In the genomic region with DNA sequence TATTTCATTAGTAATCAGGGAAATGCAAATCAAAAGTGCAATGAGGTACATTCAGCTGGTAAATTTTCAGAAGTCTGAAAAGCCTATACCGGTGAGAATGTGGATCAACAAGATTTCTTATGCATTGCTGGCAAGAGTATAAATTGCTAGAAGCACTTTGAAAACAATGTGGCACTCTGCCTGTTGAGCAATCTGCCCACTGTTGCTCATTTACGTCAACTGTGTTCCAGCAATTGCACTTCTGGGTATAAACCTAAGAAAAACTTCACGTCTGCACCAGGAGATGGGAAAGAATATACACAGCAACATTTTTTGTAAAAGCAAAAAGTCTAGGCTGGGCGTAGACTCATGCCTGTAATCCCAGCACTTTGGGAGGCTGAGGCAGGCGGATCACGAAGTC, we compare ENCODE assay signal across 17 cellular contexts. TPM values are rescaled to one million over a fixed set of nuclear protein-coding genes. Genes with fewer than 3 reads are reported as not detected.
DNase-seq lines count a peak whose midpoint lies in the region; ATAC-seq and TF ChIP-seq lines count a peak whose summit lies in the region.
"Had no signal": no experiment of that assay in that cellular context is flagged by ENCODE, and none has a peak within 500 bp of the region (broad histone marks: within the 10 kb centered on the region; RNA-seq: fewer than 3 reads in every experiment).

No MANE protein-coding gene starts in this region.

- H2AK5ac ChIP-seq in mesenchymal stem cell (ENCODE audit: low read length, severe bottlenecking), result no peak overlapping the region

- peaks cover 0 to 7% of the 10 kb centered on the region in 2 donors for H3K4me1 ChIP-seq in right atrium auricular region
- H3K4me1 ChIP-seq in mesenchymal stem cell (ENCODE audit: control insufficient read depth, insufficient read depth, low read depth, low read length), result peaks cover 8% of the 10 kb centered on the region
- H3K4me1 ChIP-seq: psoas muscle had no signal

- intact Hi-C loops in Right ventricle myocardium superior (cut with DNase I), result no loop called here

- H3K9me3 ChIP-seq in right atrium auricular region, result no peaks in the 10 kb centered on the region
- H3K9me3 ChIP-seq in mesenchymal stem cell (ENCODE audit: control insufficient read depth, low read length), result no peaks in the 10 kb centered on the region
- H3K9me3 ChIP-seq: psoas muscle had no signal

- H2BK5ac ChIP-seq in mesenchymal stem cell (ENCODE audit: low read depth, low read length, poor library complexity, severe bottlenecking), result no peak overlapping the region

- 90% methylated on average over 6 of the region's 6 CpGs for WGBS in mesenchymal stem cell

- H3K18ac ChIP-seq in mesenchymal stem cell (ENCODE audit: low read depth in 1 of 2, low read length in 2 of 2), result no peak overlapping the region

- H3K27ac ChIP-seq in right atrium auricular region, result no peak overlapping the region
- H3K27ac ChIP-seq in mesenchymal stem cell (ENCODE audit: low read length, poor library complexity, severe bottlenecking), result no peak overlapping the region
- H3K27ac ChIP-seq: psoas muscle had no signal

- no peak overlapping the region for H2AFZ ChIP-seq in mesenchymal stem cell (ENCODE audit: low read depth, low read length)

- H3K27me3 ChIP-seq in right atrium auricular region (no peaks in the 10 kb centered on the region), mesenchymal stem cell (ENCODE audit: control insufficient read depth in 1 of 2, insufficient read depth in 1 of 2, low read length in 2 of 2) (peaks cover 0 to 28% of the 10 kb centered on the region in 2 experiments)

- no peak overlapping the region for H2BK120ac ChIP-seq in mesenchymal stem cell (ENCODE audit: low read depth, low read length)

- no peaks in the 10 kb centered on the region for H3K79me1 ChIP-seq in mesenchymal stem cell (replicated peaks; ENCODE audit: low read length, poor library complexity, severe bottlenecking)

- no peak overlapping the region for H4K91ac ChIP-seq in mesenchymal stem cell (ENCODE audit: low read length)

- no peak overlapping the region for H2BK15ac ChIP-seq in mesenchymal stem cell (ENCODE audit: low read depth, poor library complexity, severe bottlenecking)

- H3K4me3 ChIP-seq in right atrium auricular region (no peak overlapping the region), mesenchymal stem cell (ENCODE audit: insufficient read depth in 1 of 2, low read depth in 1 of 2, low read length in 2 of 2) (no peak overlapping the region)
- H3K4me3 ChIP-seq: psoas muscle had no signal

- H3K4ac ChIP-seq in mesenchymal stem cell (ENCODE audit: low read depth in 1 of 2, low read length in 2 of 2), result no peak overlapping the region

- no peak overlapping the region for H3K14ac ChIP-seq in mesenchymal stem cell (ENCODE audit: low read length in 2 of 2)

- ATAC-seq in Right ventricle myocardium superior (ENCODE audit: poor library complexity) (no peak), esophagus mucosa (peak; percentile 61), GM18861 (IDR thresholded peaks at IDR 0.05; ENCODE audit: unreplicated experiment) (no peak)
- ATAC-seq: naive thymus-derived CD8-positive, alpha-beta T cell; Panc1; psoas muscle had no signal

- H3K9ac ChIP-seq in mesenchymal stem cell (ENCODE audit: low read length), result no peak overlapping the region

- no peaks in the 10 kb centered on the region for H3K36me3 ChIP-seq in right atrium auricular region
- H3K36me3 ChIP-seq in mesenchymal stem cell (ENCODE audit: control insufficient read depth in 1 of 2, insufficient read depth in 2 of 2, low read depth in 1 of 2, low read length in 2 of 2), result peaks cover 0 to 85% of the 10 kb centered on the region in 2 experiments

- H3K23ac ChIP-seq in mesenchymal stem cell (ENCODE audit: low read length in 2 of 2), result no peak overlapping the region

- TF ChIP-seq CTCF in right atrium auricular region (IDR thresholded peaks at IDR 0.05), result no peak

- DNase-seq in right atrium auricular region (ENCODE audit: low spot score) (peak; percentile 58), Right ventricle myocardium superior (no peak), mesenchymal stem cell (peak; percentile 30), globus pallidus (ENCODE audit: low spot score) (no peak), 8988T (no peak)
- DNase-seq in activated CD4-positive, alpha-beta T cell treated with anti-CD3 and anti-CD28 coated beads, Interleukin-2, amount 50 U/mL, for 48 hours, result no peak
- DNase-seq: activated B cell treated with CpG ODN at 0.5 μM for 24 hours; activated gamma-delta T cell; CD4-positive, alpha-beta memory T cell; naive thymus-derived CD8-positive, alpha-beta T cell; NCI-H2081 treated with DMSO at 0.1 percent for 48 hours; NCI-H526 treated with DMSO at 0.1 percent for 48 hours; psoas muscle; stimulated activated CD4-positive, alpha-beta T cell treated with anti-CD3 and anti-CD28 coated beads, Interleukin-1b, Interleukin-23, amount 100 ng/mL, for 48 hours had no signal

- no peak overlapping the region for H4K8ac ChIP-seq in mesenchymal stem cell (ENCODE audit: low read length)

- no peak overlapping the region for H2BK12ac ChIP-seq in mesenchymal stem cell (ENCODE audit: low read length in 2 of 2)

- H3K4me2 ChIP-seq in mesenchymal stem cell (ENCODE audit: low read length, poor library complexity, severe bottlenecking), result no peak overlapping the region

RNA-seq across cellular contexts. Expression of a gene that starts 40.8 kb away (rescaled TPM):
- total RNA-seq in right atrium auricular region, result 10 to 100 TPM; 20.6 to 25.3 TPM
- 23.8 TPM for total RNA-seq in Right ventricle myocardium superior
- 23.7 TPM for total RNA-seq in esophagus mucosa
- polyA plus RNA-seq in mesenchymal stem cell (2013, experiment 1 of 2), result 16.7 TPM
- 15.7 TPM for polyA plus RNA-seq in mesenchymal stem cell (2013, experiment 2 of 2)

Comparison
In these comparisons a context has a peak if more than half of its experiments do, and no peak if none do; other contexts are left out.
1. DNase-seq: peak in right atrium auricular region (single experiment) and mesenchymal stem cell (single experiment); none in Right ventricle myocardium superior (single experiment), globus pallidus (single experiment), 8988T (single experiment) and activated CD4-positive, alpha-beta T cell treated with anti-CD3 and anti-CD28 coated beads, Interleukin-2, amount 50 U/mL, for 48 hours (0 of 2).